21 cellular contexts compared by ENCODE assay signal in genomic region chr17:41614098-41614497, GRCh38. TPM values are rescaled to one million over a fixed set of nuclear protein-coding genes. Genes with fewer than 3 reads are reported as not detected.
DNase-seq lines count a peak whose midpoint lies in the region; ATAC-seq, FAIRE-seq and TF ChIP-seq lines count a peak whose summit lies in the region.
"Had no signal": no experiment of that assay in that cellular context is flagged by ENCODE, and none has a peak within 500 bp of the region (broad histone marks: within the 10 kb centered on the region; RNA-seq: fewer than 3 reads in every experiment).

No MANE protein-coding gene starts in this region.

- H3K27me3 Mint-ChIP-seq in CD14-positive monocyte (ENCODE audit: low read depth in 3 of 3): peaks cover 6 to 10% (median 8%) of the 10 kb centered on the region in 3 donors

- H3K4me3 Mint-ChIP-seq in CD14-positive monocyte: no peak overlapping the region
- H3K4me3 Mint-ChIP-seq in stimulated activated effector memory CD8-positive, alpha-beta T cell treated with anti-CD3 and anti-CD28 coated beads, Interleukin-12 subunit alpha, Interleukin-12 subunit beta, amount 100 ng/mL, for 72 hours: no peak overlapping the region
- H3K4me3 Mint-ChIP-seq: CD8-positive, alpha-beta T cell had no signal

- peak overlapping the region; percentile 99 for H3K27ac ChIP-seq in RWPE2 (ENCODE audit: poor library complexity, severe bottlenecking)
- H3K27ac ChIP-seq in kidney (ENCODE audit: low read depth in 2 of 2, low read length in 2 of 2): no peak overlapping the region
- H3K27ac ChIP-seq: C4-2B, HL-60 had no signal

- H3K36me3 ChIP-seq in RWPE2 (ENCODE audit: low read depth) (no peaks in the 10 kb centered on the region), kidney (ENCODE audit: control insufficient read depth in 1 of 2, insufficient read depth in 2 of 2, low read length in 2 of 2) (no peaks in the 10 kb centered on the region)
- H3K36me3 ChIP-seq: BE2C had no signal

- DNase-seq in CD14-positive monocyte (ENCODE audit: low spot score): peak; percentile 33
- DNase-seq in RWPE2 (ENCODE audit: low spot score): no peak
- DNase-seq in kidney: peak; percentile 47
- DNase-seq in stimulated activated effector memory CD8-positive, alpha-beta T cell treated with anti-CD3 and anti-CD28 coated beads, Interleukin-12 subunit alpha, Interleukin-12 subunit beta, amount 100 ng/mL, for 72 hours (ENCODE audit: low spot score in 2 of 2): no peak
- DNase-seq: BE2C; CD8-positive, alpha-beta T cell; COR-L47; DMS153; DMS79 treated with DMSO at 0.1 percent for 48 hours; EL; HCEC 1CT had no signal

- H3K9me3 ChIP-seq in RWPE2 (ENCODE audit: severe bottlenecking) (no peaks in the 10 kb centered on the region), kidney (ENCODE audit: control insufficient read depth in 1 of 2, low read length in 2 of 2) (no peaks in the 10 kb centered on the region)
- H3K9me3 ChIP-seq: BE2C had no signal

- peaks cover 15% of the 10 kb centered on the region for H3K4me1 ChIP-seq in RWPE2 (ENCODE audit: insufficient read depth, poor library complexity, severe bottlenecking)
- no peaks in the 10 kb centered on the region for H3K4me1 ChIP-seq in kidney (ENCODE audit: control insufficient read depth in 1 of 2, insufficient read depth in 1 of 2, low read depth in 1 of 2, low read length in 2 of 2)
- H3K4me1 ChIP-seq: BE2C had no signal

- TF ChIP-seq CTCF in CD14-positive monocyte (IDR thresholded peaks at IDR 0.05) (no peak), RWPE2 (IDR thresholded peaks at IDR 0.05; ENCODE audit: poor library complexity, severe bottlenecking) (no peak), kidney (IDR thresholded peaks at IDR 0.05; ENCODE audit: borderline replicate concordance, extremely low read depth, insufficient read depth) (no peak)

- no peaks in the 10 kb centered on the region for H3K4me1 Mint-ChIP-seq in CD14-positive monocyte
- no peaks in the 10 kb centered on the region for H3K4me1 Mint-ChIP-seq in stimulated activated effector memory CD8-positive, alpha-beta T cell treated with anti-CD3 and anti-CD28 coated beads, Interleukin-12 subunit alpha, Interleukin-12 subunit beta, amount 100 ng/mL, for 72 hours

- no peak for FAIRE-seq in kidney (lab: Jason Lieb, UNC)
- FAIRE-seq: A204.1, D721Med, G401.6, GM12891 had no signal

- no peak overlapping the region for H3K9ac ChIP-seq in kidney (ENCODE audit: low read length in 2 of 2)

- ATAC-seq in RWPE2 (ENCODE audit: low read depth): no peak
- peak; percentile 14 for ATAC-seq in stimulated activated effector memory CD8-positive, alpha-beta T cell treated with anti-CD3 and anti-CD28 coated beads, Interleukin-12 subunit alpha, Interleukin-12 subunit beta, amount 100 ng/mL, for 72 hours
- ATAC-seq in GM21515 (IDR thresholded peaks at IDR 0.05; ENCODE audit: unreplicated experiment): no peak
- no peak for ATAC-seq in GM18870 (IDR thresholded peaks at IDR 0.05; ENCODE audit: unreplicated experiment)
- ATAC-seq in HG02678 (IDR thresholded peaks at IDR 0.05; ENCODE audit: unreplicated experiment): no peak
- ATAC-seq: CD8-positive, alpha-beta T cell had no signal

- H3K27me3 ChIP-seq in RWPE2 (ENCODE audit: insufficient read depth, poor library complexity, severe bottlenecking): no peaks in the 10 kb centered on the region
- H3K27me3 ChIP-seq: BE2C had no signal

- no peak overlapping the region for H3K27ac Mint-ChIP-seq in CD14-positive monocyte
- H3K27ac Mint-ChIP-seq in stimulated activated effector memory CD8-positive, alpha-beta T cell treated with anti-CD3 and anti-CD28 coated beads, Interleukin-12 subunit alpha, Interleukin-12 subunit beta, amount 100 ng/mL, for 72 hours: no peak overlapping the region
- H3K27ac Mint-ChIP-seq: CD8-positive, alpha-beta T cell had no signal

- no peaks in the 10 kb centered on the region for H3K9me3 Mint-ChIP-seq in CD14-positive monocyte
- no peaks in the 10 kb centered on the region for H3K9me3 Mint-ChIP-seq in stimulated activated effector memory CD8-positive, alpha-beta T cell treated with anti-CD3 and anti-CD28 coated beads, Interleukin-12 subunit alpha, Interleukin-12 subunit beta, amount 100 ng/mL, for 72 hours
- H3K9me3 Mint-ChIP-seq: CD8-positive, alpha-beta T cell had no signal

- no peaks in the 10 kb centered on the region for H3K36me3 Mint-ChIP-seq in CD14-positive monocyte
- no peaks in the 10 kb centered on the region for H3K36me3 Mint-ChIP-seq in stimulated activated effector memory CD8-positive, alpha-beta T cell treated with anti-CD3 and anti-CD28 coated beads, Interleukin-12 subunit alpha, Interleukin-12 subunit beta, amount 100 ng/mL, for 72 hours
- H3K36me3 Mint-ChIP-seq: CD8-positive, alpha-beta T cell had no signal

- intact Hi-C loops in CD14-positive monocyte (cut with micrococcal nuclease): no loop called here
- intact Hi-C loops in kidney (cut with DNase I): no loop called here

- H3K4me3 ChIP-seq in RWPE2 (ENCODE audit: severe bottlenecking) (no peak overlapping the region), kidney (ENCODE audit: low read length in 2 of 2) (no peak overlapping the region)

RNA-seq across cellular contexts. Expression of gene KRT16, which starts 1.5 kb away (rescaled TPM):
- polyA plus RNA-seq in CD14-positive monocyte (not detected), kidney (ENCODE audit: insufficient read depth, low read depth, low replicate concordance) (not detected)
- total RNA-seq in kidney: 3.1 TPM
- total RNA-seq: CD8-positive, alpha-beta T cell had no signal

RNA-seq across cellular contexts. Expression of gene KRT17, which starts 10.3 kb away (rescaled TPM):
- polyA plus RNA-seq in CD14-positive monocyte: not detected
- total RNA-seq in kidney: 11.1 TPM
- polyA plus RNA-seq in kidney (ENCODE audit: insufficient read depth, low read depth, low replicate concordance): 5.5 TPM
- total RNA-seq: CD8-positive, alpha-beta T cell had no signal

RNA-seq across cellular contexts. Expression of gene KRT14, which starts 27.4 kb away (rescaled TPM):
- polyA plus RNA-seq in CD14-positive monocyte: not detected
- not detected for total RNA-seq in kidney
- polyA plus RNA-seq in kidney (ENCODE audit: insufficient read depth, low read depth, low replicate concordance): not detected
- total RNA-seq: CD8-positive, alpha-beta T cell; H4 had no signal

RNA-seq across cellular contexts. Expression of gene KRT9, which starts 42.2 kb away (rescaled TPM):
- polyA plus RNA-seq in CD14-positive monocyte: not detected
- not detected for total RNA-seq in kidney
- not detected for polyA plus RNA-seq in kidney (ENCODE audit: insufficient read depth, low read depth, low replicate concordance)
- total RNA-seq: CD8-positive, alpha-beta T cell; H4 had no signal

Comparison
In these comparisons a context has a peak if more than half of its experiments do, and no peak if none do; other contexts are left out.
1. DNase-seq: peak in CD14-positive monocyte (single experiment) and kidney (single experiment); none in RWPE2 (single experiment) and stimulated activated effector memory CD8-positive, alpha-beta T cell treated with anti-CD3 and anti-CD28 coated beads, Interleukin-12 subunit alpha, Interleukin-12 subunit beta, amount 100 ng/mL, for 72 hours (0 of 2).